9 cellular contexts compared by ENCODE assay signal in the genomic region with DNA sequence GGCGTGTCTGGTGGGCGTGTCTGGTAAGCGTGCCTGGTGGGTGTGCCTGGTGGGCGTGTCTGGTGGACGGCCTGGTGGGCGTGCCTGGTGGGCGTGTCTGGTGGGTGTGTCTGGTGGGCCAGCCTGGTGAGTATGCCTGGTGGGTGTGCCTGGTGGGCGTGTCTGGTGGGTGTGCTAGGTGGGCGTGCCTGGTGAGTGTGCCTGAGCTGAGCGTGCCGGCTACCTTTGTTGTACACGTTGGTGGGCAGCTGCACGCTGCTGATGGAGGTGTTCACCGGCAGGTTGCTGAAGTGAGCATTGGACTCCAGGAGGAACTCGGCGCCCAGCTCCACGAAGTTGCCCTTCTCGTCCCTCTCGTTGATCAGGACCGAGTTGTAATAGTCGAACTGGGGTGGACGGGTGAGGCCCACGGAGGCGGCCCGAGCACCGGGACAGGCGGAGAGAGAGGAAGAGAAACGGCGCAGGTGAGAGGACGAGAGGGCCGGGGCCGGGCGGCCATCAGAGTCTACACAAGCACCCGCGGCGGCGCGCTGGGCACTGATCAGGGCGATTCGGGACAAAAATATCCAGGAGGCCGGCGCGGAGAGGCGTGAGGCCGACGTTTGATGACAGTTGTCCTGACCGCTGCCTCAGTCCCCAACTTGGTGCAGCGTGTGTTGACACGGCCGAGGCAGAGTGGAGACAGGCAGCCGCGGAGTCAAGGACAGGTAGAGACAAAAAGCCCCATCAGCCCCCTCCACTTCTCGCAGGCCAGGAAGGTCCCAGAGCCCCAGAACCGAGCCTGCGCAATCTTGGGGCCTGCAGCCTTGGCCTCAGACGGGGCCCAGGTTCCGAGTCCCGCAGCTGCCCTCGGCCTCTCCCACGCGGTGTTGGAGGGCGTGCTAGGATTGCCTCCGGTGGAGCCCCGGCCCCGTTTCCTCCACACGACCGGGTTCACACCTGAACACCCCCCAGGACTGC.
DNase-seq lines count a peak whose midpoint lies in the region; ATAC-seq and TF ChIP-seq lines count a peak whose summit lies in the region.
"Had no signal": no experiment of that assay in that cellular context is flagged by ENCODE, and none has a peak within 500 bp of the region (broad histone marks: within the 10 kb centered on the region; RNA-seq: fewer than 3 reads in every experiment).

No MANE protein-coding gene starts in this region.

- H3K4me3 ChIP-seq in fibroblast of mammary gland (ENCODE audit: control insufficient read depth, low read depth, low read length): no peak overlapping the region
- H3K4me3 ChIP-seq: GM12878 had no signal

- DNase-seq in ELR (ENCODE audit: low read depth) (peak; percentile 39), fibroblast of mammary gland (ENCODE audit: low read depth) (peak; percentile 15), NOMO-1 treated with DMSO at 0.1 percent for 48 hours (lab: John Stamatoyannopoulos, UW; ENCODE audit: unreplicated experiment) (no peak)
- DNase-seq in activated CD4-positive, alpha-beta T cell treated with anti-CD3 and anti-CD28 coated beads, Interleukin-2, amount 50 U/mL, for 4 hours: peak; percentile 16 to 25
- peak; percentile 23 for DNase-seq in stimulated activated CD4-positive, alpha-beta T cell treated with anti-CD3 and anti-CD28 coated beads, Interleukin-2, amount 100 ng/mL, for 4 hours (ENCODE audit: low read depth)

- ATAC-seq in HG02852 (IDR thresholded peaks at IDR 0.05; ENCODE audit: unreplicated experiment) (no peak), HG03135 (IDR thresholded peaks at IDR 0.05; ENCODE audit: unreplicated experiment) (no peak), GM21515 (IDR thresholded peaks at IDR 0.05; ENCODE audit: unreplicated experiment) (no peak)
- ATAC-seq: GM12878 had no signal

- TF ChIP-seq CTCF in fibroblast of mammary gland (conservative IDR thresholded peaks at IDR 0.05; ENCODE audit: control insufficient read depth, insufficient read depth, low read depth, low read length): no peak
